ENCODE assay signal across 9 cellular contexts in genomic region chr13:113742000-113742441, GRCh38. TPM values are rescaled to one million over a fixed set of nuclear protein-coding genes. Genes with fewer than 3 reads are reported as not detected.
DNase-seq lines count a peak whose midpoint lies in the region; ATAC-seq and TF ChIP-seq lines count a peak whose summit lies in the region.
"Had no signal": no experiment of that assay in that cellular context is flagged by ENCODE, and none has a peak within 500 bp of the region (broad histone marks: within the 10 kb centered on the region; RNA-seq: fewer than 3 reads in every experiment).

No MANE protein-coding gene starts in this region.

- DNase-seq in T-helper 2 cell treated with Interferon-gamma antibody and Interleukin-4, amounts not matched to agents 5 μg/mL and 100 μg/mL, for 36 hours (ENCODE audit: low spot score), result no peak
- DNase-seq in T-helper 2 cell (no peak), MV-4-11 (lab: John Stamatoyannopoulos, UW) (peak; percentile 87), right cardiac atrium (peak in 2 of 3 donors; percentile 52 to 80), upper lobe of left lung (peak in 1 of 2 donors; percentile 67), NCI-H2081 (lab: John Stamatoyannopoulos, UW) (no peak), GM19240 (ENCODE audit: insufficient read length, low spot score) (no peak)
- peak; percentile 42 for DNase-seq in activated CD4-positive, alpha-beta memory T cell treated with anti-CD3 and anti-CD28 coated beads for 36 hours

- no peaks in the 10 kb centered on the region for H3K9me3 Mint-ChIP-seq in T-helper 2 cell treated with Interferon-gamma antibody and Interleukin-4, amounts not matched to agents 5 μg/mL and 100 μg/mL, for 36 hours
- no peaks in the 10 kb centered on the region for H3K9me3 Mint-ChIP-seq in activated CD4-positive, alpha-beta memory T cell treated with anti-CD3 and anti-CD28 coated beads for 36 hours

- WGBS in right cardiac atrium, result 31% methylated on average over 15 of the region's 15 CpGs
- 14 to 28% methylated on average over 12 to 15 of the region's 15 CpGs for WGBS in upper lobe of left lung, 2 donors

- TF ChIP-seq CTCF in upper lobe of left lung (IDR thresholded peaks at IDR 0.05), result peak in 1 of 6 experiments; percentile 24

- intact Hi-C loops in activated CD4-positive, alpha-beta memory T cell treated with anti-CD3 and anti-CD28 coated beads for 36 hours (cut with micrococcal nuclease), result no loop called here
- intact Hi-C loops in right cardiac atrium (cut with DNase I), result no loop called here

- H3K27ac ChIP-seq in right cardiac atrium (ENCODE audit: low read length) (no peak overlapping the region), upper lobe of left lung (no peak overlapping the region)
- H3K27ac ChIP-seq: parathyroid adenoma had no signal

- no peak overlapping the region for H3K4me3 ChIP-seq in right cardiac atrium (ENCODE audit: low read length)
- H3K4me3 ChIP-seq in upper lobe of left lung, result no peak overlapping the region

- POLR2A ChIA-PET in activated CD4-positive, alpha-beta memory T cell treated with anti-CD3 and anti-CD28 coated beads for 36 hours (lab: Charles Lee), result no interaction called here

- TF ChIP-seq EP300 in upper lobe of left lung (IDR thresholded peaks at IDR 0.05), result no peak

- H3K9me3 ChIP-seq in right cardiac atrium (ENCODE audit: control insufficient read depth, low read length) (no peaks in the 10 kb centered on the region), upper lobe of left lung (no peaks in the 10 kb centered on the region)

- peak overlapping the region; percentile 26 for H3K27ac Mint-ChIP-seq in T-helper 2 cell treated with Interferon-gamma antibody and Interleukin-4, amounts not matched to agents 5 μg/mL and 100 μg/mL, for 36 hours
- H3K27ac Mint-ChIP-seq in activated CD4-positive, alpha-beta memory T cell treated with anti-CD3 and anti-CD28 coated beads for 36 hours, result no peak overlapping the region

- CTCF ChIA-PET in activated CD4-positive, alpha-beta memory T cell treated with anti-CD3 and anti-CD28 coated beads for 36 hours (lab: Charles Lee), result interaction anchor here (0.6 to 1.9 kb wide), 5 partner anchors 13 to 494 kb away, joined by 3 to 5 read pairs (median 4); partner anchors contain the start of gene TMEM255B

- no peaks in the 10 kb centered on the region for H3K36me3 ChIP-seq in upper lobe of left lung

- ATAC-seq in right cardiac atrium (peak; percentile 58 to 79), upper lobe of left lung (ENCODE audit: low FRiP score in 2 of 2) (peak; percentile 69 to 90)

- H3K4me3 Mint-ChIP-seq in T-helper 2 cell treated with Interferon-gamma antibody and Interleukin-4, amounts not matched to agents 5 μg/mL and 100 μg/mL, for 36 hours, result peak overlapping the region; percentile 68
- H3K4me3 Mint-ChIP-seq in activated CD4-positive, alpha-beta memory T cell treated with anti-CD3 and anti-CD28 coated beads for 36 hours, result no peak overlapping the region

- H3K27me3 ChIP-seq in right cardiac atrium (ENCODE audit: control insufficient read depth, insufficient read depth), result no peaks in the 10 kb centered on the region
- H3K27me3 ChIP-seq in upper lobe of left lung, result no peaks in the 10 kb centered on the region

- no peak for TF ChIP-seq POLR2A in upper lobe of left lung (IDR thresholded peaks at IDR 0.05)

- H3K4me1 ChIP-seq in right cardiac atrium (ENCODE audit: control insufficient read depth, insufficient read depth, low read length) (no peaks in the 10 kb centered on the region), upper lobe of left lung (peaks cover 6 to 20% (median 9%) of the 10 kb centered on the region in 4 donors)
- H3K4me1 ChIP-seq: parathyroid adenoma had no signal

- peaks cover 22% of the 10 kb centered on the region for H3K27me3 Mint-ChIP-seq in T-helper 2 cell treated with Interferon-gamma antibody and Interleukin-4, amounts not matched to agents 5 μg/mL and 100 μg/mL, for 36 hours (ENCODE audit: low read depth)
- peaks cover 17% of the 10 kb centered on the region for H3K27me3 Mint-ChIP-seq in activated CD4-positive, alpha-beta memory T cell treated with anti-CD3 and anti-CD28 coated beads for 36 hours

- H3K4me1 Mint-ChIP-seq in T-helper 2 cell treated with Interferon-gamma antibody and Interleukin-4, amounts not matched to agents 5 μg/mL and 100 μg/mL, for 36 hours (ENCODE audit: low read depth), result peaks cover 17% of the 10 kb centered on the region
- peaks cover 24% of the 10 kb centered on the region for H3K4me1 Mint-ChIP-seq in activated CD4-positive, alpha-beta memory T cell treated with anti-CD3 and anti-CD28 coated beads for 36 hours (ENCODE audit: low read depth)

- no peaks in the 10 kb centered on the region for H3K36me3 Mint-ChIP-seq in T-helper 2 cell treated with Interferon-gamma antibody and Interleukin-4, amounts not matched to agents 5 μg/mL and 100 μg/mL, for 36 hours (ENCODE audit: low read depth)
- no peaks in the 10 kb centered on the region for H3K36me3 Mint-ChIP-seq in activated CD4-positive, alpha-beta memory T cell treated with anti-CD3 and anti-CD28 coated beads for 36 hours

RNA-seq across cellular contexts. Expression of gene TMEM255B, which starts 17.0 kb away (rescaled TPM):
- total RNA-seq in activated CD4-positive, alpha-beta memory T cell treated with anti-CD3 and anti-CD28 coated beads for 36 hours, result under 1 TPM; 0.61 to 0.88 TPM
- total RNA-seq in right cardiac atrium, result 1 to 10 TPM; 6.2 to 9.9 (median 8.8) TPM
- 7.8 TPM for polyA plus RNA-seq in right cardiac atrium
- 10 to 100 TPM in 3 of 6 donors, 1 to 10 TPM in 3; 1.4 to 39.0 (median 13.8) TPM for total RNA-seq in upper lobe of left lung

Comparison
In these comparisons a context has a peak if more than half of its experiments do, and no peak if none do; other contexts are left out.
1. DNase-seq: peak in MV-4-11 (single experiment), activated CD4-positive, alpha-beta memory T cell treated with anti-CD3 and anti-CD28 coated beads for 36 hours (single experiment) and right cardiac atrium (2 of 3); none in T-helper 2 cell treated with Interferon-gamma antibody and Interleukin-4, amounts not matched to agents 5 μg/mL and 100 μg/mL, for 36 hours (single experiment), T-helper 2 cell (0 of 5), NCI-H2081 (0 of 2) and GM19240 (single experiment).